In the genomic region with DNA sequence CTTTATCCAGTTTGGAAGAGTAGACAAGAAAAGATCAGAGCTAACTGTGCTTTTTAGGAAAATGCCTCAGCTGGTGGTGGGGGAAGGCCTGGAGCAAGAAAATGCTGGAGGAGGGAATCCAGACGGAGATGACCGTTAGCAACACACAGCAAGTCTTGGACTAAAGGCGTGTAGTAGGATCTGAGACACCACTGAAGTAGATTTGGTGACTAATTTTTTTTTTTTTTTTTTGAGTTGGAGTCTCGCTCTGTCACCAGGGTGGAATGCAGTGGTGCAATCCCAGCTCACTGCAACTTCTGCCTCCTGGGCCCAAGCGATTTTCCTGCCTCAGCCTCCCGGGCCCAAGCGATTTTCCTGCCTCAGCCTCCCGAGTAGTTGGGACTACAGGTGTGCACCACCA, we compare ENCODE assay signal across 13 cellular contexts. TPM values are rescaled to one million over a fixed set of nuclear protein-coding genes. Genes with fewer than 3 reads are reported as not detected.
A peak's percentile ranks its signal among the peaks of the same experiment; 100 is the strongest.
DNase-seq lines count a peak whose midpoint lies in the region; ATAC-seq and TF ChIP-seq lines count a peak whose summit lies in the region.
"Had no signal": no experiment of that assay in that cellular context is flagged by ENCODE, and none has a peak within 500 bp of the region (broad histone marks: within the 10 kb centered on the region; RNA-seq: fewer than 3 reads in every experiment).

No MANE protein-coding gene starts in this region.

- H3K27me3 ChIP-seq in vagina = no peaks in the 10 kb centered on the region
- H3K27me3 ChIP-seq: right lobe of liver had no signal

- H3K4me1 ChIP-seq in vagina = peaks cover 22% of the 10 kb centered on the region

- CTCF ChIA-PET in RWPE1 (lab: Yijun Ruan, JAX) = interaction anchor here (0.7 to 1.2 kb wide), 2 partner anchors 80 to 894 kb away, joined by 3 to 5 read pairs; no protein-coding TSS in a partner anchor

- no peaks in the 10 kb centered on the region for H3K9me3 ChIP-seq in vagina
- H3K9me3 ChIP-seq: right lobe of liver had no signal

- peak overlapping the region; percentile 83 for H3K27ac ChIP-seq in RWPE1
- H3K27ac ChIP-seq in vagina = no peak overlapping the region
- H3K27ac ChIP-seq: right lobe of liver had no signal

- H3K4me3 ChIP-seq in retinal pigment epithelial cell (ENCODE audit: low read length) = no peak overlapping the region
- no peak overlapping the region for H3K4me3 ChIP-seq in vagina
- H3K4me3 ChIP-seq: right lobe of liver had no signal

- TF ChIP-seq CTCF in RWPE1 (conservative IDR thresholded peaks at IDR 0.05; ENCODE audit: low read depth) = no peak
- no peak for TF ChIP-seq CTCF in retinal pigment epithelial cell (conservative IDR thresholded peaks at IDR 0.05; ENCODE audit: low read depth, low read length)
- no peak for TF ChIP-seq CTCF in vagina (IDR thresholded peaks at IDR 0.05)

- H3K36me3 ChIP-seq in vagina = no peaks in the 10 kb centered on the region
- H3K36me3 ChIP-seq: right lobe of liver had no signal

- POLR2A ChIA-PET in RWPE1 (lab: Yijun Ruan, JAX; ENCODE audit: low non-redundant PET) = no interaction called here

- TF ChIP-seq POLR2A in vagina (IDR thresholded peaks at IDR 0.05) = no peak

- intact Hi-C loops in vagina (cut with DNase I) = no loop called here

- DNase-seq in GM04503 (ENCODE audit: low read depth) (peak; percentile 82), RWPE1 (ENCODE audit: low spot score) (peak; percentile 78), fibroblast of gingiva (ENCODE audit: low read depth) (peak; percentile 84), retinal pigment epithelial cell (ENCODE audit: low read depth) (peak; percentile 11), vagina (ENCODE audit: extremely low spot score in 2 of 2) (no peak)
- no peak for DNase-seq in activated CD8-positive, alpha-beta memory T cell treated with anti-CD3 and anti-CD28 coated beads, Interleukin-2, amount 50 U/mL, for 4 hours
- DNase-seq: cerebellar nuclear complex, DMS79 treated with DMSO at 0.1 percent for 48 hours, KG1, right lobe of liver, SHP77 had no signal

- no peak for ATAC-seq in HG03108 (IDR thresholded peaks at IDR 0.05; ENCODE audit: unreplicated experiment)
- no peak for ATAC-seq in GM19463 (IDR thresholded peaks at IDR 0.05; ENCODE audit: unreplicated experiment)
- ATAC-seq: right lobe of liver had no signal

RNA-seq across cellular contexts. Expression of gene LPAR3, which starts 41.2 kb away (rescaled TPM):
- total RNA-seq in vagina = 18.7 TPM

Comparison
In these comparisons a context has a peak if more than half of its experiments do, and no peak if none do; other contexts are left out.
1. DNase-seq: peak in GM04503 (single experiment), RWPE1 (single experiment), fibroblast of gingiva (single experiment) and retinal pigment epithelial cell (single experiment); none in activated CD8-positive, alpha-beta memory T cell treated with anti-CD3 and anti-CD28 coated beads, Interleukin-2, amount 50 U/mL, for 4 hours (single experiment) and vagina (0 of 2).